ENCODE assay signal across 11 cellular contexts in the genomic region with DNA sequence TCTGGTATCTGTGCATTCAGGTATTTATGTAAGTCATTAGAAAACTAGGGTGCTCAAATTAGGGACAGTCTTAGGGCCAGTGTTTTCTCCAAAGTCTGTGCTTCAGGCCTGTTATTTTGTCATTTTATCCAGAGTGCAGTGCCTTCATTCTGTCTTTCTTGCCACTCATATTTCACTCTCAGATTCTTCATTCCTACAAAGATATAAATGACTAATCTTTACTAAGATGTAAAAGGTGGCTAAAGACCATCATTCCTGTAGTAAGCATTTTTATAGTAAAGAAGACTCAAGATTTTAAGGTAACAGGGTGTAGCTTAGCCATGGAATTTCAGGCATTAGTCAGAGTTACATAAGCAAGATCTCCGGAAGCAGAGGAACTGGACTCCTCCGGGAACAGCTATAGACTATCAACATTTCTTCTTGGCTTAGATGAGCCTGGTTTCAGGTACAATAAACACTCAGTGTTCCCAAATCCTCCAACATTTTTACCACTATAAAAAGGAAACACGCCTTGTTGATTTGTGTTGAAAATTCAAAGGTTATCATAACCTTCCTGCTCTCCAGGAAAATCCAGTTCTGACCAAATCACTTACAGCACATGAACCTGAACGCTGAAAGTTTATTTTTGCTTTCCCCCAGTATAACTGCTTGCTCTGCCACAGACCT. TPM values are rescaled to one million over a fixed set of nuclear protein-coding genes. Genes with fewer than 3 reads are reported as not detected.
DNase-seq lines count a peak whose midpoint lies in the region; ATAC-seq and TF ChIP-seq lines count a peak whose summit lies in the region.
"Had no signal": no experiment of that assay in that cellular context is flagged by ENCODE, and none has a peak within 500 bp of the region (broad histone marks: within the 10 kb centered on the region; RNA-seq: fewer than 3 reads in every experiment).

No MANE protein-coding gene starts in this region.

- H3K4me3 ChIP-seq in Panc1 (ENCODE audit: low read depth in 2 of 2, low read length in 2 of 2) (no peak overlapping the region; a peak in 1 of 4 replicates), epithelial cell of esophagus (ENCODE audit: low read length) (no peak overlapping the region)

- peak overlapping the region; percentile 76 for H3K27ac ChIP-seq in Panc1 (ENCODE audit: low read length)

- peaks cover 19% of the 10 kb centered on the region for H3K36me3 Mint-ChIP-seq in mesothelial cell of epicardium

- intact Hi-C loops in Panc1 (cut with micrococcal nuclease; ENCODE audit: unreplicated experiment), result no loop called here

- H3K4me1 Mint-ChIP-seq in mesothelial cell of epicardium, result peaks cover 34% of the 10 kb centered on the region

- in situ Hi-C loops in Panc1 (cut with HindIII; ENCODE audit: low pct_unique_long_range_greater_than_20kb, low sequenced_read_pairs), result no loop called here

- POLR2A ChIA-PET in Panc1 (lab: Charles Lee), result no interaction called here

- peaks cover 16% of the 10 kb centered on the region for H3K4me1 ChIP-seq in Panc1 (ENCODE audit: control insufficient read depth, insufficient read depth, low read length)

- peaks cover 17% of the 10 kb centered on the region; the same call in 1 of the 2 replicates for H3K9me3 ChIP-seq in Panc1 (ENCODE audit: control insufficient read depth, insufficient read depth, low read depth, low read length)

- no peak for TF ChIP-seq CTCF in Panc1 (IDR thresholded peaks at IDR 0.05)
- TF ChIP-seq CTCF in epithelial cell of esophagus (IDR thresholded peaks at IDR 0.05; ENCODE audit: insufficient read depth, low read depth, low read length, missing control alignments), result no peak
- TF ChIP-seq CTCF in mesothelial cell of epicardium (IDR thresholded peaks at IDR 0.05; ENCODE audit: unreplicated experiment), result no peak

- H3K36me3 ChIP-seq in Panc1 (ENCODE audit: control insufficient read depth, insufficient read depth, low read length), result no peaks in the 10 kb centered on the region

- BruUV-seq in Panc1 (replicated peaks; lab: Mats Ljungman, UMichigan), result no TSS peak

- DNase-seq in A172 (ENCODE audit: low spot score) (peak; percentile 66), Panc1 (ENCODE audit: low read depth, low spot score) (no peak), epithelial cell of esophagus (ENCODE audit: low read depth) (peak; percentile 89), mesothelial cell of epicardium (ENCODE audit: low spot score in 2 of 2, unreplicated experiment in 2 of 2) (no peak), D341Med (ENCODE audit: low spot score) (no peak), retina (no peak), DMS 273 treated with DMSO at 0.1 percent for 48 hours (lab: John Stamatoyannopoulos, UW) (no peak)
- no peak for DNase-seq in stimulated activated CD4-positive, alpha-beta T cell treated with anti-CD3 and anti-CD28 coated beads, Interleukin-2, amount 100 ng/mL, for 24 hours
- DNase-seq: activated gamma-delta T cell; islet precursor cell; stimulated activated CD8-positive, alpha-beta memory T cell treated with anti-CD3 and anti-CD28 coated beads, Interleukin-4, amount 100 ng/mL, for 48 hours had no signal

- CTCF ChIA-PET in Panc1 (lab: Charles Lee), result interaction anchor here (0.5 to 1.0 kb wide), 2 partner anchors 26 to 132 kb away, joined by 3 to 6 read pairs; no protein-coding TSS in a partner anchor

- H3K27me3 ChIP-seq in Panc1 (ENCODE audit: control insufficient read depth, insufficient read depth, low read length), result no peaks in the 10 kb centered on the region

- peak; percentile 76; the same call in 1 of the 2 replicates for ATAC-seq in Panc1

- H3K9me3 Mint-ChIP-seq in mesothelial cell of epicardium, result peaks cover 19% of the 10 kb centered on the region

- H3K27me3 Mint-ChIP-seq in mesothelial cell of epicardium (ENCODE audit: low read depth), result no peaks in the 10 kb centered on the region

- H3K27ac Mint-ChIP-seq in mesothelial cell of epicardium, result peak overlapping the region; percentile 91

- peak overlapping the region; percentile 6 for H3K4me3 Mint-ChIP-seq in mesothelial cell of epicardium

RNA-seq across cellular contexts. Expression of a gene that starts 23.8 kb away (rescaled TPM):
- 12.9 and 15.0 TPM in 2 replicates for total RNA-seq in A172 (2014; rRNA removed; shearing (Covaris generic))
- total RNA-seq in Panc1 (2021; ENCODE audit: unreplicated experiment) (40.8 TPM), mesothelial cell of epicardium (18.5 to 20.3 TPM (median 19.5 TPM) in 3 replicates)
- polyA plus RNA-seq in Panc1 (2012; ENCODE audit: insufficient read length), result 33.9 TPM

RNA-seq across cellular contexts. Expression of a gene that starts 52.7 kb away (rescaled TPM):
- total RNA-seq in A172 (2014; rRNA removed; shearing (Covaris generic)), result 85.9 and 90.5 TPM in 2 replicates
- 69.1 TPM for total RNA-seq in Panc1 (2021; ENCODE audit: unreplicated experiment)
- polyA plus RNA-seq in Panc1 (2012; ENCODE audit: insufficient read length), result 66.7 TPM
- total RNA-seq in mesothelial cell of epicardium, result 36.4 to 41.3 TPM (median 40.8 TPM) in 3 replicates

Comparison
In these comparisons a context has a peak if more than half of its experiments do, and no peak if none do; other contexts are left out.
1. DNase-seq: peak in A172 (single experiment) and epithelial cell of esophagus (single experiment); none in Panc1 (single experiment), mesothelial cell of epicardium (0 of 2), stimulated activated CD4-positive, alpha-beta T cell treated with anti-CD3 and anti-CD28 coated beads, Interleukin-2, amount 100 ng/mL, for 24 hours (0 of 2), D341Med (single experiment), retina (single experiment) and DMS 273 treated with DMSO at 0.1 percent for 48 hours (single experiment).